8 cellular contexts compared by ENCODE assay signal in genomic region chr15:70826634-70827033, GRCh38. TPM values are rescaled to one million over a fixed set of nuclear protein-coding genes. Genes with fewer than 3 reads are reported as not detected.
DNase-seq lines count a peak whose midpoint lies in the region; ATAC-seq, FAIRE-seq and TF ChIP-seq lines count a peak whose summit lies in the region.
"Had no signal": no experiment of that assay in that cellular context is flagged by ENCODE, and none has a peak within 500 bp of the region (broad histone marks: within the 10 kb centered on the region; RNA-seq: fewer than 3 reads in every experiment).

No MANE protein-coding gene starts in this region.

- POLR2A ChIA-PET in WTC11 (lab: Charles Lee): no interaction called here

- H3K36me3 Mint-ChIP-seq in WTC11: peaks cover 3% of the 10 kb centered on the region
- H3K36me3 Mint-ChIP-seq: T-cell had no signal

- intact Hi-C loops in left ventricle myocardium superior (cut with micrococcal nuclease) (loop anchor here (5.0 kb wide), 1 partner anchor 46 kb away; no protein-coding TSS in a partner anchor), transverse colon (cut with DNase I; ENCODE audit: low total_unique reads) (no loop called here)

- in situ Hi-C loops in transverse colon (cut with MboI; ENCODE audit: low pct_ligation_motif_present in 1 of 4, low pct_unique_long_range_greater_than_20kb in 1 of 4, low sequenced_read_pairs in 3 of 4): no loop called here

- TF ChIP-seq CTCF in WTC11 (IDR thresholded peaks at IDR 0.05) (no peak), transverse colon (IDR thresholded peaks at IDR 0.05) (no peak)

- TF ChIP-seq EP300 in transverse colon (IDR thresholded peaks at IDR 0.05; ENCODE audit: low read depth): no peak

- TF ChIP-seq POLR2A in transverse colon (IDR thresholded peaks at IDR 0.05): no peak

- H3K4me1 Mint-ChIP-seq in WTC11: peaks cover 16% of the 10 kb centered on the region
- H3K4me1 Mint-ChIP-seq: T-cell had no signal

- WGBS in transverse colon (ENCODE audit: low coverage in 1 of 2), 2 donors: 20 to 57% methylated on average over 1 to 3 of the region's 3 CpGs

- peak; percentile 55 for DNase-seq in HTR-8/SVneo (ENCODE audit: insufficient read length, low spot score)
- DNase-seq in WTC11 (ENCODE audit: low spot score): no peak
- DNase-seq in left ventricle myocardium superior: peak; percentile 40
- DNase-seq in transverse colon: peak; percentile 24
- DNase-seq: T-cell had no signal

- peak; percentile 62 for FAIRE-seq in HTR-8/SVneo (lab: Jason Lieb, UNC)

- H3K4me1 ChIP-seq in transverse colon: peaks cover 0 to 15% (median 0%) of the 10 kb centered on the region in 4 donors

- CTCF ChIA-PET in WTC11 (lab: Charles Lee): interaction anchor here (1.5 to 3.3 kb wide), 4 partner anchors 15 to 66 kb away, joined by 4 to 33 read pairs (median 23); partner anchors contain the start of genes LARP6, LRRC49 and THAP10

- no peak overlapping the region for H3K27ac ChIP-seq in transverse colon

- H3K9me3 ChIP-seq in transverse colon: no peaks in the 10 kb centered on the region

- no peaks in the 10 kb centered on the region for H3K9me3 Mint-ChIP-seq in WTC11
- H3K9me3 Mint-ChIP-seq: T-cell had no signal

- H3K4me3 Mint-ChIP-seq in WTC11: no peak overlapping the region
- H3K4me3 Mint-ChIP-seq: T-cell had no signal

- H3K4me3 ChIP-seq in transverse colon: no peak overlapping the region

- no peak overlapping the region for H3K27ac Mint-ChIP-seq in WTC11

- H3K27me3 Mint-ChIP-seq in WTC11 (ENCODE audit: low read depth): no peaks in the 10 kb centered on the region

- H3K36me3 ChIP-seq in transverse colon: no peaks in the 10 kb centered on the region

- H3K27me3 ChIP-seq in transverse colon: no peaks in the 10 kb centered on the region

- ATAC-seq in WTC11 (no peak), left ventricle myocardium superior (peak; percentile 68), HG03565 (IDR thresholded peaks at IDR 0.05; ENCODE audit: unreplicated experiment) (no peak), HG03135 (IDR thresholded peaks at IDR 0.05; ENCODE audit: unreplicated experiment) (no peak), HG03460 (IDR thresholded peaks at IDR 0.05; ENCODE audit: unreplicated experiment) (no peak)
- ATAC-seq: T-cell had no signal

TF ChIP-seq in WTC11, 78 proteins besides CTCF, POLR2A, EP300 and RAD21:
- TF ChIP-seq GABPB1 (CRISPR knock-in tag; IDR thresholded peaks at IDR 0.05): peak; percentile 92
- TF ChIP-seq CREM (CRISPR knock-in tag; IDR thresholded peaks at IDR 0.05): no peak
- TF ChIP-seq, protein P1, sequence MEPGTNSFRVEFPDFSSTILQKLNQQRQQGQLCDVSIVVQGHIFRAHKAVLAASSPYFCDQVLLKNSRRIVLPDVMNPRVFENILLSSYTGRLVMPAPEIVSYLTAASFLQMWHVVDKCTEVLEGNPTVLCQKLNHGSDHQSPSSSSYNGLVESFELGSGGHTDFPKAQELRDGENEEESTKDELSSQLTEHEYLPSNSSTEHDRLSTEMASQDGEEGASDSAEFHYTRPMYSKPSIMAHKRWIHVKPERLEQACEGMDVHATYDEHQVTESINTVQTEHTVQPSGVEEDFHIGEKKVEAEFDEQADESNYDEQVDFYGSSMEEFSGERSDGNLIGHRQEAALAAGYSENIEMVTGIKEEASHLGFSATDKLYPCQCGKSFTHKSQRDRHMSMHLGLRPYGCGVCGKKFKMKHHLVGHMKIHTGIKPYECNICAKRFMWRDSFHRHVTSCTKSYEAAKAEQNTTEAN (CRISPR knock-in tag; IDR thresholded peaks at IDR 0.05): no peak

RNA-seq across cellular contexts. Expression of gene LARP6, which starts 27.3 kb away (rescaled TPM):
- 14.7 to 17.5 TPM (median 15.2 TPM) in 3 replicates for total RNA-seq in WTC11 (2021)
- total RNA-seq in left ventricle myocardium superior: 54.8 TPM
- total RNA-seq in transverse colon: 10 to 100 TPM in 2 of 4 donors, 1 to 10 TPM in 1, under 1 TPM in 1; 0.75 to 41.0 (median 8.3) TPM
